Comparison of ENCODE assay signal across 18 cellular contexts in genomic region chr16:27311449-27311831, GRCh38. TPM values are rescaled to one million over a fixed set of nuclear protein-coding genes. Genes with fewer than 3 reads are reported as not detected.
DNase-seq lines count a peak whose midpoint lies in the region; ATAC-seq, FAIRE-seq and TF ChIP-seq lines count a peak whose summit lies in the region.
"Had no signal": no experiment of that assay in that cellular context is flagged by ENCODE, and none has a peak within 500 bp of the region (broad histone marks: within the 10 kb centered on the region; RNA-seq: fewer than 3 reads in every experiment).

No MANE protein-coding gene starts in this region.

- H3K27me3 Mint-ChIP-seq in activated T-cell treated with anti-CD3 and anti-CD28 coated beads, Interleukin-2, amount 50 U/mL, for 24 hours = no peaks in the 10 kb centered on the region
- H3K27me3 Mint-ChIP-seq in activated naive CD8-positive, alpha-beta T cell = no peaks in the 10 kb centered on the region
- peaks cover 46% of the 10 kb centered on the region for H3K27me3 Mint-ChIP-seq in type B pancreatic cell
- no peaks in the 10 kb centered on the region for H3K27me3 Mint-ChIP-seq in effector memory CD8-positive, alpha-beta T cell

- H3K4me1 ChIP-seq in HepG2 (ENCODE audit: insufficient read depth, low read length) (peaks cover 53% of the 10 kb centered on the region), right cardiac atrium (ENCODE audit: control insufficient read depth, insufficient read depth, low read length) (peaks cover 6% of the 10 kb centered on the region)

- H3K4me3 ChIP-seq in HepG2 (replicated peaks in 1 of 3; ENCODE audit: insufficient read depth in 1 of 3, low read depth in 2 of 3, low read length in 3 of 3) = peak overlapping the region in 1 of 3 experiments; percentile 11; a peak in 1 of 6 replicates
- no peak overlapping the region for H3K4me3 ChIP-seq in right cardiac atrium (ENCODE audit: low read length)
- H3K4me3 ChIP-seq: MG63 had no signal

- no peaks in the 10 kb centered on the region for H3K9me3 ChIP-seq in HepG2 (ENCODE audit: low read length)
- no peaks in the 10 kb centered on the region for H3K9me3 ChIP-seq in right cardiac atrium (ENCODE audit: control insufficient read depth, low read length)
- H3K9me3 ChIP-seq: MG63 had no signal

- H3K36me3 ChIP-seq in HepG2 (replicated peaks in 1 of 2; ENCODE audit: control insufficient read depth in 1 of 2, insufficient read depth in 2 of 2, low read length in 2 of 2) = no peaks in the 10 kb centered on the region
- H3K36me3 ChIP-seq: MG63 had no signal

- peaks cover 28% of the 10 kb centered on the region for H3K36me3 Mint-ChIP-seq in activated T-cell treated with anti-CD3 and anti-CD28 coated beads, Interleukin-2, amount 50 U/mL, for 24 hours (ENCODE audit: low read depth)
- peaks cover 8% of the 10 kb centered on the region for H3K36me3 Mint-ChIP-seq in activated naive CD8-positive, alpha-beta T cell
- H3K36me3 Mint-ChIP-seq in type B pancreatic cell = no peaks in the 10 kb centered on the region
- H3K36me3 Mint-ChIP-seq in effector memory CD8-positive, alpha-beta T cell (ENCODE audit: insufficient read depth) = peaks cover 18% of the 10 kb centered on the region

- DNase-seq in activated T-cell treated with anti-CD3 and anti-CD28 coated beads, Interleukin-2, amount 50 U/mL, for 24 hours = peak; percentile 28
- no peak for DNase-seq in activated T-cell treated with anti-CD3 and anti-CD28 coated beads, Interleukin-2, amount 50 U/mL, for 48 hours
- DNase-seq in HepG2 (ENCODE audit: low spot score) = no peak
- DNase-seq in type B pancreatic cell (ENCODE audit: extremely low spot score, unreplicated experiment) = no peak
- no peak for DNase-seq in effector memory CD8-positive, alpha-beta T cell
- no peak for DNase-seq in right cardiac atrium
- no peak for DNase-seq in 8988T
- DNase-seq: CD8-positive, alpha-beta T cell; DMS79 treated with DMSO at 0.1 percent for 48 hours; MG63; NCI-H146; NCI-H226; retina; stimulated activated naive CD4-positive, alpha-beta T cell treated with Interleukin-2 at 50 U/mL for 16 hours; trophoblast cell had no signal

- TF ChIP-seq POLR2A in HepG2 (IDR thresholded peaks at IDR 0.05; ENCODE audit: insufficient read depth in 1 of 2, low read depth in 2 of 2, low read length in 2 of 2) = no peak

- ATAC-seq in HepG2 = no peak
- ATAC-seq in effector memory CD8-positive, alpha-beta T cell (replicated peaks) = no peak
- ATAC-seq in right cardiac atrium = no peak
- ATAC-seq: CD8-positive, alpha-beta T cell; WTC11 had no signal

- no peak for FAIRE-seq in HepG2 (lab: Jason Lieb, UNC)
- FAIRE-seq: GM18507 had no signal

- H3K4me3 Mint-ChIP-seq in activated T-cell treated with anti-CD3 and anti-CD28 coated beads, Interleukin-2, amount 50 U/mL, for 24 hours = no peak overlapping the region
- H3K4me3 Mint-ChIP-seq in activated naive CD8-positive, alpha-beta T cell = no peak overlapping the region
- peak overlapping the region; percentile 57 for H3K4me3 Mint-ChIP-seq in type B pancreatic cell
- no peak overlapping the region for H3K4me3 Mint-ChIP-seq in effector memory CD8-positive, alpha-beta T cell
- H3K4me3 Mint-ChIP-seq: WTC11 had no signal

- TF ChIP-seq CTCF in HepG2 (CRISPR knock-in tag; IDR thresholded peaks at IDR 0.05) (no peak), type B pancreatic cell (conservative IDR thresholded peaks at IDR 0.05) (no peak)

- H3K27ac Mint-ChIP-seq in activated T-cell treated with anti-CD3 and anti-CD28 coated beads, Interleukin-2, amount 50 U/mL, for 24 hours = no peak overlapping the region
- peak overlapping the region; percentile 22 for H3K27ac Mint-ChIP-seq in activated naive CD8-positive, alpha-beta T cell
- H3K27ac Mint-ChIP-seq in type B pancreatic cell = peak overlapping the region; percentile 44
- no peak overlapping the region for H3K27ac Mint-ChIP-seq in effector memory CD8-positive, alpha-beta T cell
- H3K27ac Mint-ChIP-seq: CD8-positive, alpha-beta T cell; WTC11 had no signal

- in situ Hi-C loops in HepG2 (cut with HindIII; ENCODE audit: extremely low pct_ligation_motif_present, low pct_unique_long_range_greater_than_20kb) = loop anchor here (5.0 kb wide), 1 partner anchor 44 kb away; the partner anchor contains the start of gene NSMCE1

- CTCF ChIA-PET in HepG2 (lab: Yijun Ruan, JAX; ENCODE audit: low intra/inter-chr PET ratio, low total read pairs) = no interaction called here

- TF ChIP-seq EP300 in HepG2 (IDR thresholded peaks at IDR 0.05; ENCODE audit: low read depth in 2 of 2, low read length in 2 of 2) (no peak), HepG2 (CRISPR knock-in tag; IDR thresholded peaks at IDR 0.05; ENCODE audit: borderline replicate concordance) (no peak)

- intact Hi-C loops in HepG2 (cut with micrococcal nuclease; ENCODE audit: unreplicated experiment) = loop anchor here (5.0 kb wide), 1 partner anchor 56 kb away; no protein-coding TSS in a partner anchor
- intact Hi-C loops in right cardiac atrium (cut with DNase I) = loop anchor here in 2 of 4 donors (10.0 kb wide), 2 partner anchors 57 to 77 kb away; no protein-coding TSS in a partner anchor

- POLR2A ChIA-PET in HepG2 (lab: Yijun Ruan, JAX) = interaction anchor here (1.3 kb wide), 1 partner anchor 40 kb away, joined by 4 read pairs; no protein-coding TSS in a partner anchor

- H3K9ac ChIP-seq in HepG2 (ENCODE audit: insufficient read depth, low read depth, low read length) = no peak overlapping the region

- no peak for TF ChIP-seq RAD21 in HepG2 (CRISPR knock-in tag; IDR thresholded peaks at IDR 0.05)

- peaks cover 4% of the 10 kb centered on the region; the same call in 1 of the 2 replicates for H4K20me1 ChIP-seq in HepG2 (ENCODE audit: insufficient read depth, low read length)

- peaks cover 42% of the 10 kb centered on the region for H3K4me1 Mint-ChIP-seq in activated T-cell treated with anti-CD3 and anti-CD28 coated beads, Interleukin-2, amount 50 U/mL, for 24 hours (ENCODE audit: low read depth)
- peaks cover 29% of the 10 kb centered on the region for H3K4me1 Mint-ChIP-seq in activated naive CD8-positive, alpha-beta T cell (ENCODE audit: low read depth)
- H3K4me1 Mint-ChIP-seq in type B pancreatic cell (ENCODE audit: unreplicated experiment) = peaks cover 17% of the 10 kb centered on the region
- peaks cover 18 to 20% of the 10 kb centered on the region in 2 donors for H3K4me1 Mint-ChIP-seq in effector memory CD8-positive, alpha-beta T cell (ENCODE audit: low read depth in 2 of 2)

- no peak overlapping the region for H3K27ac ChIP-seq in HepG2 (ENCODE audit: extremely low read length, insufficient read depth, low read length)
- H3K27ac ChIP-seq in right cardiac atrium (ENCODE audit: low read length) = no peak overlapping the region

- H3K4me2 ChIP-seq in HepG2 (ENCODE audit: low read depth, low read length) = peak overlapping the region; percentile 96

- H3K9me3 Mint-ChIP-seq in activated T-cell treated with anti-CD3 and anti-CD28 coated beads, Interleukin-2, amount 50 U/mL, for 24 hours = peaks cover 2% of the 10 kb centered on the region
- H3K9me3 Mint-ChIP-seq in activated naive CD8-positive, alpha-beta T cell (ENCODE audit: low read depth) = no peaks in the 10 kb centered on the region
- H3K9me3 Mint-ChIP-seq in type B pancreatic cell = no peaks in the 10 kb centered on the region
- peaks cover 1 to 4% of the 10 kb centered on the region in 2 donors for H3K9me3 Mint-ChIP-seq in effector memory CD8-positive, alpha-beta T cell
- H3K9me3 Mint-ChIP-seq: CD8-positive, alpha-beta T cell had no signal

- peaks cover 1 to 17% of the 10 kb centered on the region in 2 experiments; a peak in 3 of 5 replicates for H3K27me3 ChIP-seq in HepG2 (ENCODE audit: control insufficient read depth in 1 of 2, insufficient read depth in 2 of 2, low read length in 2 of 2)
- no peaks in the 10 kb centered on the region for H3K27me3 ChIP-seq in right cardiac atrium (ENCODE audit: control insufficient read depth, insufficient read depth)
- H3K27me3 ChIP-seq: MG63 had no signal

- no peak overlapping the region for H2AFZ ChIP-seq in HepG2 (ENCODE audit: low read length)

- BruUV-seq in HepG2 (replicated peaks; lab: Mats Ljungman, UMichigan) = no TSS peak

- peaks cover 20% of the 10 kb centered on the region for H3K79me2 ChIP-seq in HepG2 (ENCODE audit: insufficient read depth, low read length)

- 3% methylated on average over 8 of the region's 8 CpGs for WGBS in HepG2 (ENCODE audit: low lambda C conversion rate)
- 65% methylated on average over 8 of the region's 8 CpGs for WGBS in right cardiac atrium

RNA-seq across cellular contexts. Expression of gene IL4R, which starts 2.3 kb away (rescaled TPM):
- total RNA-seq in HepG2 (2016; rRNA removed; fragmentation: Illumina TruSeq; extraction: Trizol) (7.6 and 15.9 TPM in 2 replicates), type B pancreatic cell (ENCODE audit: low replicate concordance) (12.3 and 22.1 TPM in 2 replicates), right cardiac atrium (10 to 100 TPM; 19.9 to 51.0 (median 25.7) TPM)
- total RNA-seq in HepG2 (2016; cell fraction: cytosol; rRNA removed; fragmentation: Illumina TruSeq; extraction: Trizol; ENCODE audit: low read depth) = 8.0 and 9.2 TPM in 2 replicates
- total RNA-seq in HepG2 (2016; cell fraction: insoluble cytoplasmic fraction; rRNA removed; fragmentation: Illumina TruSeq; extraction: Trizol) = 6.9 and 15.8 TPM in 2 replicates
- 9.4 and 9.6 TPM in 2 replicates for total RNA-seq in HepG2 (2016; cell fraction: membrane; rRNA removed; fragmentation: Illumina TruSeq; extraction: Trizol)
- total RNA-seq in HepG2 (2016; cell fraction: nucleus; rRNA removed; fragmentation: Illumina TruSeq; extraction: Trizol) = 16.4 and 21.4 TPM in 2 replicates
- polyA plus RNA-seq in HepG2 (2011; rRNA removed) (49.6 and 60.7 TPM in 2 replicates), right cardiac atrium (12.3 TPM)
- 30.7 and 32.4 TPM in 2 replicates for polyA plus RNA-seq in HepG2 (2011; cell fraction: cytosol; rRNA removed)
- polyA plus RNA-seq in HepG2 (2011; cell fraction: nucleus; rRNA removed) = 61.1 and 65.1 TPM in 2 replicates
- polyA plus RNA-seq in HepG2 (2012) = 13.9 and 22.1 TPM in 2 replicates
- polyA plus RNA-seq in HepG2 (2016; cell fraction: cytosol; fragmentation: Illumina TruSeq; extraction: Trizol; ENCODE audit: low read depth) = 1.4 and 1.8 TPM in 2 replicates
- polyA plus RNA-seq in HepG2 (2016; cell fraction: insoluble cytoplasmic fraction; fragmentation: Illumina TruSeq; extraction: Trizol; ENCODE audit: low read depth) = 6.0 and 8.1 TPM in 2 replicates
- polyA plus RNA-seq in HepG2 (2016; cell fraction: membrane; fragmentation: Illumina TruSeq; extraction: Trizol; ENCODE audit: low read depth) = 3.4 and 3.5 TPM in 2 replicates
- polyA plus RNA-seq in HepG2 (2016; cell fraction: nucleus; fragmentation: Illumina TruSeq; extraction: Trizol; ENCODE audit: insufficient read depth, low read depth) = 38.0 and 39.0 TPM in 2 replicates
- 54.4 and 98.2 TPM in 2 replicates for polyA minus RNA-seq in HepG2 (2011; rRNA and poly(A)+ RNA removed; ENCODE audit: low replicate concordance)
- 19.2 and 23.0 TPM in 2 replicates for polyA minus RNA-seq in HepG2 (2011; cell fraction: cytosol; rRNA and poly(A)+ RNA removed)
- 30.3 and 37.8 TPM in 2 replicates for polyA minus RNA-seq in HepG2 (2011; cell fraction: nucleus; rRNA and poly(A)+ RNA removed)

RNA-seq across cellular contexts. Expression of gene NSMCE1, which starts 42.9 kb away (rescaled TPM):
- total RNA-seq in HepG2 (2016; rRNA removed; fragmentation: Illumina TruSeq; extraction: Trizol) (52.9 and 53.2 TPM in 2 replicates), type B pancreatic cell (ENCODE audit: low replicate concordance) (27.1 and 33.3 TPM in 2 replicates), right cardiac atrium (10 to 100 TPM; 27.3 to 36.8 (median 29.3) TPM)
- 17.2 and 19.5 TPM in 2 replicates for total RNA-seq in HepG2 (2016; cell fraction: cytosol; rRNA removed; fragmentation: Illumina TruSeq; extraction: Trizol; ENCODE audit: low read depth)
- total RNA-seq in HepG2 (2016; cell fraction: insoluble cytoplasmic fraction; rRNA removed; fragmentation: Illumina TruSeq; extraction: Trizol) = 55.4 and 56.5 TPM in 2 replicates
- 25.5 and 27.7 TPM in 2 replicates for total RNA-seq in HepG2 (2016; cell fraction: membrane; rRNA removed; fragmentation: Illumina TruSeq; extraction: Trizol)
- 28.0 and 30.5 TPM in 2 replicates for total RNA-seq in HepG2 (2016; cell fraction: nucleus; rRNA removed; fragmentation: Illumina TruSeq; extraction: Trizol)
- polyA plus RNA-seq in HepG2 (2011; rRNA removed) (42.7 and 43.5 TPM in 2 replicates), right cardiac atrium (40.1 TPM)
- polyA plus RNA-seq in HepG2 (2011; cell fraction: cytosol; rRNA removed) = 43.3 and 48.1 TPM in 2 replicates
- 9.6 and 20.1 TPM in 2 replicates for polyA plus RNA-seq in HepG2 (2011; cell fraction: nucleus; rRNA removed)
- polyA plus RNA-seq in HepG2 (2012) = 63.6 and 69.8 TPM in 2 replicates
- 16.5 and 23.5 TPM in 2 replicates for polyA plus RNA-seq in HepG2 (2016; cell fraction: cytosol; fragmentation: Illumina TruSeq; extraction: Trizol; ENCODE audit: low read depth)
- 55.4 and 59.8 TPM in 2 replicates for polyA plus RNA-seq in HepG2 (2016; cell fraction: insoluble cytoplasmic fraction; fragmentation: Illumina TruSeq; extraction: Trizol; ENCODE audit: low read depth)
- 23.1 and 25.4 TPM in 2 replicates for polyA plus RNA-seq in HepG2 (2016; cell fraction: membrane; fragmentation: Illumina TruSeq; extraction: Trizol; ENCODE audit: low read depth)
- polyA plus RNA-seq in HepG2 (2016; cell fraction: nucleus; fragmentation: Illumina TruSeq; extraction: Trizol; ENCODE audit: insufficient read depth, low read depth) = 58.1 and 59.0 TPM in 2 replicates
- polyA minus RNA-seq in HepG2 (2011; rRNA and poly(A)+ RNA removed; ENCODE audit: low replicate concordance) = 68.2 and 105 TPM in 2 replicates
- 19.2 and 19.6 TPM in 2 replicates for polyA minus RNA-seq in HepG2 (2011; cell fraction: cytosol; rRNA and poly(A)+ RNA removed)
- 12.1 and 29.7 TPM in 2 replicates for polyA minus RNA-seq in HepG2 (2011; cell fraction: nucleus; rRNA and poly(A)+ RNA removed)

Comparison
In these comparisons a context has a peak if more than half of its experiments do, and no peak if none do; other contexts are left out.
1. H3K27ac Mint-ChIP-seq: peak in activated naive CD8-positive, alpha-beta T cell (single experiment) and type B pancreatic cell (single experiment); none in activated T-cell treated with anti-CD3 and anti-CD28 coated beads, Interleukin-2, amount 50 U/mL, for 24 hours (single experiment) and effector memory CD8-positive, alpha-beta T cell (0 of 2).